2 cellular contexts compared by ENCODE assay signal in the genomic region with DNA sequence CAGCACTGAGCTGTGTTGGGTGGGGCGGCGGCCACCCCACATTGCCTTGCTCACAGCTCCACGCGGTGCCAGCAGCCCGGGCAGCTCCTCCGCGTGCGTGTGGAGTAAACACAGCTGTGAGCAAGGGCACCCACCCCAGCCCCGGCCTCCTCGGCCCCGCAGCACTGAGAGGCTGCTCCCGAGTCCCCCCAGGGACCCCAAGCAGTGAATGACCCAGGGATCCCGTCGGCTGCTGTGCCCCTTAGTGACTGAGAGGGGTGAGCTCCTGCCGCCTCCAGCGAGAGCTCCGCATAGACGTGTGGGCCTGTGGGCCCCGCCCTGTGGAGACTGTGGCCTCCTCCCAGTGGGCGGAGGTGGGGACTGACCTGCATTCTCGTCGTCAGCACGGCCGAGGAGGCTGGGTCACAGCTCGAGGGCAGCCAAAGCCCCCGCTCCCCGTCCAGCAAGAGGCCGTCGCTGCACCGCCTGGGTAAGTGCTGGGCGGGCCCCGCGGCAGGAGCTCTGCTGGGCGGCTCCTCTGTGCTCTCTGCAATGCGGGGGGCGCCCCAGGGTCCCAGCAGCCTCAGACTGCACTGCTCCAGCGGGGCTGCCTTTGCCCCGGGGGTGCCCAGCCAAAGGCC.
TF ChIP-seq lines count a peak whose summit lies in the region.

No MANE protein-coding gene starts in this region.

TF ChIP-seq in HEK293, 187 proteins besides CTCF, POLR2A, EP300 and RAD21:
- TF ChIP-seq EGR2 (tag by site-specific recombination; IDR thresholded peaks at IDR 0.05; ENCODE audit: low read depth) (peak; percentile 66), KLF1 (tag by site-specific recombination; IDR thresholded peaks at IDR 0.05) (peak; percentile 73), BCL11B (tag by site-specific recombination; IDR thresholded peaks at IDR 0.05; ENCODE audit: low read depth) (no peak), TRIM28 (IDR thresholded peaks at IDR 0.05; ENCODE audit: borderline replicate concordance, low read length) (no peak), BCL6B (tag by site-specific recombination; IDR thresholded peaks at IDR 0.05) (no peak), ZFHX2 (tag by site-specific recombination; conservative IDR thresholded peaks at IDR 0.05) (peak; percentile 55), ZFP69B (tag by site-specific recombination; IDR thresholded peaks at IDR 0.05) (peak; percentile 56; the same call in 1 of the 2 replicates)

TF ChIP-seq in H1, 55 proteins besides CTCF, POLR2A, EP300 and RAD21:
- no peak for TF ChIP-seq GABPA (IDR thresholded peaks at IDR 0.05; ENCODE audit: borderline replicate concordance, insufficient read depth, low read length)
- no peak for TF ChIP-seq CBX5 (IDR thresholded peaks at IDR 0.05; ENCODE audit: low read depth, low read length)
- no peak for TF ChIP-seq PHF8 (conservative IDR thresholded peaks at IDR 0.05; ENCODE audit: low read depth, low read length)
- TF ChIP-seq, protein P1, sequence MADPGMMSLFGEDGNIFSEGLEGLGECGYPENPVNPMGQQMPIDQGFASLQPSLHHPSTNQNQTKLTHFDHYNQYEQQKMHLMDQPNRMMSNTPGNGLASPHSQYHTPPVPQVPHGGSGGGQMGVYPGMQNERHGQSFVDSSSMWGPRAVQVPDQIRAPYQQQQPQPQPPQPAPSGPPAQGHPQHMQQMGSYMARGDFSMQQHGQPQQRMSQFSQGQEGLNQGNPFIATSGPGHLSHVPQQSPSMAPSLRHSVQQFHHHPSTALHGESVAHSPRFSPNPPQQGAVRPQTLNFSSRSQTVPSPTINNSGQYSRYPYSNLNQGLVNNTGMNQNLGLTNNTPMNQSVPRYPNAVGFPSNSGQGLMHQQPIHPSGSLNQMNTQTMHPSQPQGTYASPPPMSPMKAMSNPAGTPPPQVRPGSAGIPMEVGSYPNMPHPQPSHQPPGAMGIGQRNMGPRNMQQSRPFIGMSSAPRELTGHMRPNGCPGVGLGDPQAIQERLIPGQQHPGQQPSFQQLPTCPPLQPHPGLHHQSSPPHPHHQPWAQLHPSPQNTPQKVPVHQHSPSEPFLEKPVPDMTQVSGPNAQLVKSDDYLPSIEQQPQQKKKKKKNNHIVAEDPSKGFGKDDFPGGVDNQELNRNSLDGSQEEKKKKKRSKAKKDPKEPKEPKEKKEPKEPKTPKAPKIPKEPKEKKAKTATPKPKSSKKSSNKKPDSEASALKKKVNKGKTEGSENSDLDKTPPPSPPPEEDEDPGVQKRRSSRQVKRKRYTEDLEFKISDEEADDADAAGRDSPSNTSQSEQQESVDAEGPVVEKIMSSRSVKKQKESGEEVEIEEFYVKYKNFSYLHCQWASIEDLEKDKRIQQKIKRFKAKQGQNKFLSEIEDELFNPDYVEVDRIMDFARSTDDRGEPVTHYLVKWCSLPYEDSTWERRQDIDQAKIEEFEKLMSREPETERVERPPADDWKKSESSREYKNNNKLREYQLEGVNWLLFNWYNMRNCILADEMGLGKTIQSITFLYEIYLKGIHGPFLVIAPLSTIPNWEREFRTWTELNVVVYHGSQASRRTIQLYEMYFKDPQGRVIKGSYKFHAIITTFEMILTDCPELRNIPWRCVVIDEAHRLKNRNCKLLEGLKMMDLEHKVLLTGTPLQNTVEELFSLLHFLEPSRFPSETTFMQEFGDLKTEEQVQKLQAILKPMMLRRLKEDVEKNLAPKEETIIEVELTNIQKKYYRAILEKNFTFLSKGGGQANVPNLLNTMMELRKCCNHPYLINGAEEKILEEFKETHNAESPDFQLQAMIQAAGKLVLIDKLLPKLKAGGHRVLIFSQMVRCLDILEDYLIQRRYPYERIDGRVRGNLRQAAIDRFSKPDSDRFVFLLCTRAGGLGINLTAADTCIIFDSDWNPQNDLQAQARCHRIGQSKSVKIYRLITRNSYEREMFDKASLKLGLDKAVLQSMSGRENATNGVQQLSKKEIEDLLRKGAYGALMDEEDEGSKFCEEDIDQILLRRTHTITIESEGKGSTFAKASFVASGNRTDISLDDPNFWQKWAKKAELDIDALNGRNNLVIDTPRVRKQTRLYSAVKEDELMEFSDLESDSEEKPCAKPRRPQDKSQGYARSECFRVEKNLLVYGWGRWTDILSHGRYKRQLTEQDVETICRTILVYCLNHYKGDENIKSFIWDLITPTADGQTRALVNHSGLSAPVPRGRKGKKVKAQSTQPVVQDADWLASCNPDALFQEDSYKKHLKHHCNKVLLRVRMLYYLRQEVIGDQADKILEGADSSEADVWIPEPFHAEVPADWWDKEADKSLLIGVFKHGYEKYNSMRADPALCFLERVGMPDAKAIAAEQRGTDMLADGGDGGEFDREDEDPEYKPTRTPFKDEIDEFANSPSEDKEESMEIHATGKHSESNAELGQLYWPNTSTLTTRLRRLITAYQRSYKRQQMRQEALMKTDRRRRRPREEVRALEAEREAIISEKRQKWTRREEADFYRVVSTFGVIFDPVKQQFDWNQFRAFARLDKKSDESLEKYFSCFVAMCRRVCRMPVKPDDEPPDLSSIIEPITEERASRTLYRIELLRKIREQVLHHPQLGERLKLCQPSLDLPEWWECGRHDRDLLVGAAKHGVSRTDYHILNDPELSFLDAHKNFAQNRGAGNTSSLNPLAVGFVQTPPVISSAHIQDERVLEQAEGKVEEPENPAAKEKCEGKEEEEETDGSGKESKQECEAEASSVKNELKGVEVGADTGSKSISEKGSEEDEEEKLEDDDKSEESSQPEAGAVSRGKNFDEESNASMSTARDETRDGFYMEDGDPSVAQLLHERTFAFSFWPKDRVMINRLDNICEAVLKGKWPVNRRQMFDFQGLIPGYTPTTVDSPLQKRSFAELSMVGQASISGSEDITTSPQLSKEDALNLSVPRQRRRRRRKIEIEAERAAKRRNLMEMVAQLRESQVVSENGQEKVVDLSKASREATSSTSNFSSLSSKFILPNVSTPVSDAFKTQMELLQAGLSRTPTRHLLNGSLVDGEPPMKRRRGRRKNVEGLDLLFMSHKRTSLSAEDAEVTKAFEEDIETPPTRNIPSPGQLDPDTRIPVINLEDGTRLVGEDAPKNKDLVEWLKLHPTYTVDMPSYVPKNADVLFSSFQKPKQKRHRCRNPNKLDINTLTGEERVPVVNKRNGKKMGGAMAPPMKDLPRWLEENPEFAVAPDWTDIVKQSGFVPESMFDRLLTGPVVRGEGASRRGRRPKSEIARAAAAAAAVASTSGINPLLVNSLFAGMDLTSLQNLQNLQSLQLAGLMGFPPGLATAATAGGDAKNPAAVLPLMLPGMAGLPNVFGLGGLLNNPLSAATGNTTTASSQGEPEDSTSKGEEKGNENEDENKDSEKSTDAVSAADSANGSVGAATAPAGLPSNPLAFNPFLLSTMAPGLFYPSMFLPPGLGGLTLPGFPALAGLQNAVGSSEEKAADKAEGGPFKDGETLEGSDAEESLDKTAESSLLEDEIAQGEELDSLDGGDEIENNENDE (IDR thresholded peaks at IDR 0.05; ENCODE audit: insufficient replicate concordance, low read length): no peak
- TF ChIP-seq RNF2 (IDR thresholded peaks at IDR 0.05; ENCODE audit: borderline replicate concordance, low read depth, low read length, missing control alignments, poor library complexity, severe bottlenecking): no peak
- TF ChIP-seq CTBP2 (IDR thresholded peaks at IDR 0.05; ENCODE audit: borderline replicate concordance, insufficient read depth, insufficient read length, low read length): no peak
- no peak for TF ChIP-seq BCL11A (IDR thresholded peaks at IDR 0.05; ENCODE audit: low read depth in 2 of 2, low read length in 2 of 2)
- no peak for TF ChIP-seq JUN (IDR thresholded peaks at IDR 0.05; ENCODE audit: low read depth, low read length)
